ENCODE assay signal across 36 cellular contexts in the genomic region with DNA sequence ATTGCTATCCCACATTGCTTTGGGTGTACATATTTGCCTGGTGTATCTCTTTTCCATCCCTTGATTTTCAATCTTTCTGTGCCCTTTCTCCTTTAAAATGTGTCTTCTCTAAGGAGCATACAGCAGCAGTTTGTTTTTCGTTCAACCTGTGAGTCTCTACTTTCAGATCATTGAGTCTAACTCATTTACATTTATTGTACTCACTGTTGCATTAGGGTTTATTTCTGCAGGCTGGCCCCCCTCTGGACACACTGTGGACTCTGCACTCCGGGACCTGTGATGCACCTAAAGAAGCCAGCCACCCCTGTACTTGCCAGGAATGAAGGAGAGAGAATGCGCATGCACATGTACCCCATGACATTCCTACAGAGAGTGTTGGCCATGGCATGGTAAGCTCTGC.
"Had no signal": no experiment of that assay in that cellular context is flagged by ENCODE, and none has a peak within 500 bp of the region (broad histone marks: within the 10 kb centered on the region; RNA-seq: fewer than 3 reads in every experiment).

No MANE protein-coding gene starts in this region.

- DNase-seq: activated B cell treated with CpG ODN at 0.5 μM for 24 hours; activated CD4-positive, alpha-beta memory T cell treated with anti-CD3 and anti-CD28 coated beads for 36 hours; activated CD4-positive, alpha-beta T cell treated with anti-CD3 and anti-CD28 coated beads for 4 hours; activated CD4-positive, alpha-beta T cell treated with anti-CD3 and anti-CD28 coated beads, Interleukin-2, amount 50 U/mL, for 1 hour; activated CD4-positive, CD25-positive, alpha-beta regulatory T cell treated with anti-CD3 and anti-CD28 coated beads, Interleukin-2, amount 50 U/mL, for 72 hours; activated CD8-positive, alpha-beta memory T cell treated with anti-CD3 and anti-CD28 coated beads for 24 hours; activated CD8-positive, alpha-beta memory T cell treated with anti-CD3 and anti-CD28 coated beads, Interleukin-2, amount 10 ng/mL, durations not matched to agents 7 days and 5 days; activated effector memory CD4-positive, alpha-beta T cell treated with anti-CD3 and anti-CD28 coated beads, Interleukin-2, amount 50 U/mL, for 16 hours; activated naive CD4-positive, alpha-beta T cell; activated naive CD4-positive, alpha-beta T cell treated with anti-CD3 and anti-CD28 coated beads, Interleukin-2, amount 50 U/mL, for 16 hours; activated naive CD8-positive, alpha-beta T cell treated with anti-CD3 and anti-CD28 coated beads for 36 hours; activated T-cell treated with anti-CD3 and anti-CD28 coated beads, Interleukin-2, amount 50 U/mL, for 1 hour; activated T-cell treated with anti-CD3 and anti-CD28 coated beads, Interleukin-2, amount 50 U/mL, for 72 hours; amniotic stem cell; body of pancreas; caudate nucleus; Kasumi-1; KG1; MM.1S; MV-4-11; NCI-H1092; NCI-H1436 treated with DMSO at 0.1 percent for 48 hours; NCI-H1694 treated with DMSO at 0.1 percent for 48 hours; NCI-H2029; NCI-H345; NCI-H524 treated with DMSO at 0.1 percent for 48 hours; SIG-M5; SW 1271; T-helper 1 cell; T-helper 2 cell; T-helper 9 cell had no signal

- ATAC-seq: activated CD8-positive, alpha-beta memory T cell treated with anti-CD3 and anti-CD28 coated beads, Interleukin-2, amount 10 ng/mL, durations not matched to agents 7 days and 5 days; activated T-cell treated with anti-CD3 and anti-CD28 coated beads, Interleukin-2, amount 50 U/mL, for 72 hours; activated T-helper 17 cell treated with anti-CD3 and anti-CD28 coated beads, Interleukin-2, amount 50 U/mL, for 72 hours; body of pancreas; Panc1; SK-N-SH treated with all-trans-retinoic acid at 6 μM for 48 hours had no signal

- H3K4me1 ChIP-seq: body of pancreas, breast epithelium had no signal

- H3K27ac ChIP-seq: body of pancreas, breast epithelium, VCaP had no signal

- H3K4me3 ChIP-seq: body of pancreas, breast epithelium had no signal

- H3K36me3 ChIP-seq: breast epithelium had no signal

- H3K27me3 ChIP-seq: body of pancreas had no signal
